8 cellular contexts compared by ENCODE assay signal in genomic region chrX:147911192-147912022, GRCh38.
DNase-seq lines count a peak whose midpoint lies in the region; ATAC-seq, FAIRE-seq and TF ChIP-seq lines count a peak whose summit lies in the region.

Gene FMR1 (plus strand): TSS chrX:147911919. CDS start chrX:147912180, 261 bp downstream.

- H3K4me3 ChIP-seq in fibroblast of pulmonary artery (replicated peaks; ENCODE audit: low read depth, low read length), result peak within 1 kb of the TSS; percentile 73

- ATAC-seq in stimulated activated naive CD8-positive, alpha-beta T cell treated with anti-CD3 and anti-CD28 coated beads, Interleukin-15, Interleukin-2, amounts not matched to agents 100 U/mL and 50 U/mL, for 24 hours, result peak; percentile 89

- H3K27me3 Mint-ChIP-seq in nephron (ENCODE audit: low read depth), result no peaks in the 10 kb centered on the region

- no peaks in the 10 kb centered on the region for H3K36me3 Mint-ChIP-seq in nephron (ENCODE audit: low read depth)

- DNase-seq in ELF-1 (ENCODE audit: low read depth, low spot score), result peak; percentile 97
- peak; percentile 90 for DNase-seq in H54 (ENCODE audit: insufficient read length, low spot score)
- peak; percentile 89 for DNase-seq in LoVo (ENCODE audit: low spot score)
- peak; percentile 89 for DNase-seq in activated T-helper 9 cell treated with anti-CD3 and anti-CD28 coated beads, Interleukin-2, amount 50 U/mL, for 16 hours (ENCODE audit: low read depth)
- peak; percentile 91 for DNase-seq in fibroblast of pulmonary artery (ENCODE audit: low read depth)
- DNase-seq in stimulated activated naive CD8-positive, alpha-beta T cell treated with anti-CD3 and anti-CD28 coated beads, Interleukin-15, Interleukin-2, amounts not matched to agents 100 U/mL and 50 U/mL, for 24 hours, result peak; percentile 90

- TF ChIP-seq CTCF in fibroblast of pulmonary artery (IDR thresholded peaks at IDR 0.05; ENCODE audit: low read length, missing control alignments) (no peak), nephron (IDR thresholded peaks at IDR 0.05; ENCODE audit: unreplicated experiment in 3 of 3) (no peak)

- peak; percentile 41 for FAIRE-seq in H54 (lab: Jason Lieb, UNC)

- H3K4me3 Mint-ChIP-seq in nephron, result peak within 1 kb of the TSS; percentile 97 to 99 (median 99)

- H3K9me3 Mint-ChIP-seq in nephron, result no peaks in the 10 kb centered on the region

- peak within 1 kb of the TSS; percentile 87 to 97 (median 97) for H3K27ac Mint-ChIP-seq in nephron

- peaks cover 29% of the 10 kb centered on the region for H3K4me1 Mint-ChIP-seq in nephron

- TF ChIP-seq POLR2A in H54 (IDR thresholded peaks at IDR 0.05; ENCODE audit: low read depth, low read length) (peak; percentile 61), Raji (IDR thresholded peaks at IDR 0.05; ENCODE audit: insufficient read depth, low read depth, low read length) (peak; percentile 50; the same call in 1 of the 2 replicates)

Comparison
In these comparisons a context has a peak if more than half of its experiments do, and no peak if none do; other contexts are left out.
1. Peak in every context shown above with its lines: DNase-seq, ATAC-seq and H3K4me3 ChIP-seq.